ENCODE assay signal across 2 cellular contexts in the genomic region with DNA sequence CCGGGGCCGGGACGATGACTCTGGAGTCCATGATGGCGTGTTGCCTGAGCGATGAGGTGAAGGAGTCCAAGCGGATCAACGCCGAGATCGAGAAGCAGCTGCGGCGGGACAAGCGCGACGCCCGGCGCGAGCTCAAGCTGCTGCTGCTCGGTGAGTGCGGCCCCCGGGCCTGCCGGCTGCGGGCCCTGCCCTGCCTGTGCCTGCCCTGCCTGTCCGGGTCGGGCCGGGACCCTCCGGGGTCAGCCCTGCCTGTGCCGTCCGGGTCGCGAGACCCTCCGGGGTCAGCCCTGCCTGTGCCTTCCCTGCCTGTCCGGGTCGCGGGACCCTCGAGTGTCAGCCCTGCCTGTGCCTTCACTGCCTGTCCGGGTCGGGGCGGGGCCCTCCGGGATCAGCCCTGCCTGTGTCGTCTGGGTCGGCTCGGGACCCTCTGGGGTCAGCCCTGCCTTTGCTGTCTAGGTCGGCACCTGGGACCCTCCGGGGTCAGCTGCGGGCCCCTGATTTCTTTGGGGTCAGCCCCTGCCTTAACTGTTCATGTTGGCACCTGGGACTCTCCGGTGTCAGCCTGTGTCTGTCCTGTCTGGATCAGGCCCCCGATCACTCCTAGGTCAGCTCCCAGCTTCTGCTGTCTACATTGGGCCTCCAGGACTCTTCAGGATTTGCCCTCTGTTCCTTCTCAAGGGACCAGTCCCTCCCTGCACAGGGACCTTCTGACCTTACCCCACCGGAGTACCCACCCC.
TF ChIP-seq lines count a peak whose summit lies in the region.

No MANE protein-coding gene starts in this region.

TF ChIP-seq in WTC11, 78 proteins besides CTCF, POLR2A, EP300 and RAD21:
- TF ChIP-seq USF2 (CRISPR knock-in tag; IDR thresholded peaks at IDR 0.05): no peak
- no peak for TF ChIP-seq SOX15 (CRISPR knock-in tag; IDR thresholded peaks at IDR 0.05)

TF ChIP-seq in endothelial cell of umbilical vein, 7 proteins besides CTCF, POLR2A, EP300 and RAD21 (continued from another document):
- TF ChIP-seq POLR2AphosphoS5 (IDR thresholded peaks at IDR 0.05; ENCODE audit: insufficient read depth, low read depth, low read length): no peak
- TF ChIP-seq FOS (IDR thresholded peaks at IDR 0.05; ENCODE audit: borderline replicate concordance, insufficient read depth, low read length): no peak
- TF ChIP-seq GATA2 (IDR thresholded peaks at IDR 0.05; ENCODE audit: insufficient read depth, insufficient read length, low read depth, low read length): no peak
